ENCODE assay signal across 3 cellular contexts in genomic region chr13:39858794-39859193, GRCh38.
"Had no signal": no experiment of that assay in that cellular context is flagged by ENCODE, and none has a peak within 500 bp of the region (broad histone marks: within the 10 kb centered on the region; RNA-seq: fewer than 3 reads in every experiment).

No MANE protein-coding gene starts in this region.

- ATAC-seq: GM12878 had no signal

- DNase-seq: GDM1, GF-D8 had no signal

- H3K4me3 ChIP-seq: GM12878 had no signal
